Comparison of ENCODE assay signal across 25 cellular contexts in the genomic region with DNA sequence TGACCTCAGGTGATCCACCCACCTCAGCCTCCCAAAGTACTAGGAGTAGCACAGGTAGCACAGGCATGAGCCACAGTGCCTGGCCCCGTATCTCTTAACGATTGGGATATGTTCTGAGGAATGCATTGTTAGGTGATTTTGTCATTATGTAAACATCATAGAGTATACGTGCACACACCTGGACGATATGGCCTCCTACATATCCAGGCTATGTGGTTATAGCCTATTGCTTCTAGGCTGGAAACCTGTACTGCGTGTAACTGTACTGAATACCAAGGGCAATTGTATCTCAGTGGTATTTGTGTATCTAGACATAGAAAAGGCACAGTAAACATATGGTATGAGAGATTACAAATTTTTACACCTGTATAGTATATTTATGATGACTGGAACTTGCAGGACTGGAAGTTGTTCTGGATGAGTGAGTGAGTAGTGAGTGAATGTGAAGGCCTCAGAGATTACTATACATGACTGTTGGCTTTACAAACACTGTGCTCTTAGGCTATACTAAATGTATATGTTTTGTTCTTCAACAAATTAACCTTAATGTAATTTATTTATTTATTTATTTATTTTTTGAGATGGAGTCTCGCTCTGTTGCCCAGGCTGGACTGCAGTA.
DNase-seq lines count a peak whose midpoint lies in the region; ATAC-seq and TF ChIP-seq lines count a peak whose summit lies in the region.
"Had no signal": no experiment of that assay in that cellular context is flagged by ENCODE, and none has a peak within 500 bp of the region (broad histone marks: within the 10 kb centered on the region; RNA-seq: fewer than 3 reads in every experiment).

No MANE protein-coding gene starts in this region.

- peaks cover 41% of the 10 kb centered on the region for H3K4me1 ChIP-seq in PC-3 (ENCODE audit: insufficient read depth, low read length)

- intact Hi-C loops in activated CD4-positive, alpha-beta T cell treated with anti-CD3 and anti-CD28 coated beads for 36 hours (cut with DNase I, micrococcal nuclease) = no loop called here
- intact Hi-C loops in PC-3 (cut with micrococcal nuclease) = loop anchor here (2.0 to 5.0 kb wide), 2 partner anchors 49 to 122 kb away; partner anchors contain the start of gene MBNL1

- no peak overlapping the region for H3K4me3 ChIP-seq in PC-3 (ENCODE audit: low read length)
- H3K4me3 ChIP-seq: body of pancreas, coronary artery, neural progenitor cell, tibial nerve had no signal

- POLR2A ChIA-PET in activated CD4-positive, alpha-beta T cell treated with anti-CD3 and anti-CD28 coated beads for 36 hours (lab: Charles Lee) = no interaction called here
- POLR2A ChIA-PET in PC-3 (lab: Charles Lee; ENCODE audit: unreplicated experiment) = no interaction called here

- H3K9me3 Mint-ChIP-seq in activated CD4-positive, alpha-beta T cell treated with anti-CD3 and anti-CD28 coated beads for 36 hours (ENCODE audit: low read depth) = no peaks in the 10 kb centered on the region
- H3K9me3 Mint-ChIP-seq in stimulated activated naive B cell treated with anti-CD40 and anti-IgM and Interleukin-4, amounts not matched to agents 10 μg/mL and 1 μg/mL and 100 μg/mL, for 72 hours = no peaks in the 10 kb centered on the region
- H3K9me3 Mint-ChIP-seq: activated CD4-positive, alpha-beta T cell treated with anti-CD3 and anti-CD28 coated beads, Interleukin-2, amount 10 ng/mL, durations not matched to agents 7 days and 5 days; H9; IgD-negative memory B cell; mesothelial cell of epicardium; neural progenitor cell had no signal

- no peak overlapping the region for H2AFZ ChIP-seq in PC-3 (ENCODE audit: low read length)
- H2AFZ ChIP-seq: neural progenitor cell had no signal

- no peaks in the 10 kb centered on the region for H3K27me3 Mint-ChIP-seq in activated CD4-positive, alpha-beta T cell treated with anti-CD3 and anti-CD28 coated beads for 36 hours
- no peaks in the 10 kb centered on the region for H3K27me3 Mint-ChIP-seq in stimulated activated naive B cell treated with anti-CD40 and anti-IgM and Interleukin-4, amounts not matched to agents 10 μg/mL and 1 μg/mL and 100 μg/mL, for 72 hours
- H3K27me3 Mint-ChIP-seq: activated CD4-positive, alpha-beta T cell treated with anti-CD3 and anti-CD28 coated beads, Interleukin-2, amount 10 ng/mL, durations not matched to agents 7 days and 5 days; IgD-negative memory B cell had no signal

- no peaks in the 10 kb centered on the region for H3K9me2 ChIP-seq in PC-3 (replicated peaks; ENCODE audit: low read length)

- H3F3A ChIP-seq in PC-3 (ENCODE audit: low read length, unreplicated experiment) = no peaks in the 10 kb centered on the region

- H4K20me1 ChIP-seq in PC-3 (ENCODE audit: low read length) = peaks cover 6% of the 10 kb centered on the region; the same call in 1 of the 2 replicates

- TF ChIP-seq CTCF in PC-3 (conservative IDR thresholded peaks at IDR 0.05; ENCODE audit: low read depth, low read length) = no peak

- peaks cover 68% of the 10 kb centered on the region for H3K4me1 Mint-ChIP-seq in activated CD4-positive, alpha-beta T cell treated with anti-CD3 and anti-CD28 coated beads for 36 hours
- H3K4me1 Mint-ChIP-seq in stimulated activated naive B cell treated with anti-CD40 and anti-IgM and Interleukin-4, amounts not matched to agents 10 μg/mL and 1 μg/mL and 100 μg/mL, for 72 hours = peaks cover 19 to 45% of the 10 kb centered on the region in 2 donors

- peaks cover 24% of the 10 kb centered on the region for H3K36me3 Mint-ChIP-seq in activated CD4-positive, alpha-beta T cell treated with anti-CD3 and anti-CD28 coated beads for 36 hours (ENCODE audit: low read depth)
- H3K36me3 Mint-ChIP-seq in stimulated activated naive B cell treated with anti-CD40 and anti-IgM and Interleukin-4, amounts not matched to agents 10 μg/mL and 1 μg/mL and 100 μg/mL, for 72 hours = peaks cover 9 to 19% of the 10 kb centered on the region in 2 donors
- H3K36me3 Mint-ChIP-seq: IgD-negative memory B cell, mesothelial cell of epicardium had no signal

- BruUV-seq in PC-3 (replicated peaks; lab: Mats Ljungman, UMichigan) = no TSS peak

- no peak for DNase-seq in activated CD4-positive, alpha-beta T cell treated with anti-CD3 and anti-CD28 coated beads for 36 hours
- no peak for DNase-seq in activated CD4-positive, alpha-beta T cell treated with anti-CD3 and anti-CD28 coated beads for 48 hours
- DNase-seq in PC-3 (peak; percentile 89), kidney tubule cell (ENCODE audit: low spot score) (peak; percentile 44), cerebellar nuclear complex (lab: John Stamatoyannopoulos, UW) (no peak), hypothalamus (lab: John Stamatoyannopoulos, UW) (no peak)
- DNase-seq in stimulated activated naive B cell treated with anti-CD40 and anti-IgM and Interleukin-4, amounts not matched to agents 10 μg/mL and 1 μg/mL and 100 μg/mL, for 72 hours = no peak
- no peak for DNase-seq in activated effector memory CD4-positive, alpha-beta T cell treated with anti-CD3 and anti-CD28 coated beads, Interleukin-2, amount 50 U/mL, for 16 hours
- DNase-seq: 8988T; activated CD4-positive, alpha-beta T cell treated with anti-CD3 and anti-CD28 coated beads, Interleukin-2, amount 10 ng/mL, durations not matched to agents 7 days and 5 days; activated CD8-positive, alpha-beta memory T cell treated with anti-CD3 and anti-CD28 coated beads, Interleukin-2, amount 50 U/mL, for 48 hours; activated naive CD4-positive, alpha-beta T cell treated with anti-CD3 and anti-CD28 coated beads, Interleukin-2, amount 50 U/mL, for 16 hours; body of pancreas; DMS 273 treated with DMSO at 0.1 percent for 48 hours; H9; kidney; NCI-H1436 treated with DMSO at 0.1 percent for 48 hours; NCI-H2171; NCI-H526; T-helper 1 cell had no signal

- peak overlapping the region; percentile 92 for H3K27ac ChIP-seq in PC-3 (ENCODE audit: low read length)
- H3K27ac ChIP-seq: neural progenitor cell had no signal

- peak overlapping the region; percentile 33 for H3K27ac Mint-ChIP-seq in activated CD4-positive, alpha-beta T cell treated with anti-CD3 and anti-CD28 coated beads for 36 hours
- peak overlapping the region; percentile 69 for H3K27ac Mint-ChIP-seq in stimulated activated naive B cell treated with anti-CD40 and anti-IgM and Interleukin-4, amounts not matched to agents 10 μg/mL and 1 μg/mL and 100 μg/mL, for 72 hours
- H3K27ac Mint-ChIP-seq: activated CD4-positive, alpha-beta T cell treated with anti-CD3 and anti-CD28 coated beads, Interleukin-2, amount 10 ng/mL, durations not matched to agents 7 days and 5 days; H9; IgD-negative memory B cell; mesothelial cell of epicardium; neural progenitor cell had no signal

- no peak overlapping the region for H3K4me3 Mint-ChIP-seq in activated CD4-positive, alpha-beta T cell treated with anti-CD3 and anti-CD28 coated beads for 36 hours
- H3K4me3 Mint-ChIP-seq in stimulated activated naive B cell treated with anti-CD40 and anti-IgM and Interleukin-4, amounts not matched to agents 10 μg/mL and 1 μg/mL and 100 μg/mL, for 72 hours = no peak overlapping the region
- H3K4me3 Mint-ChIP-seq: activated CD4-positive, alpha-beta T cell treated with anti-CD3 and anti-CD28 coated beads, Interleukin-2, amount 10 ng/mL, durations not matched to agents 7 days and 5 days; H9; IgD-negative memory B cell; mesothelial cell of epicardium; neural progenitor cell had no signal

- H3K4me2 ChIP-seq in PC-3 (ENCODE audit: low read length) = peak overlapping the region; percentile 47
- H3K4me2 ChIP-seq: neural progenitor cell had no signal

- H3K79me2 ChIP-seq in PC-3 (ENCODE audit: low read length) = peaks cover 83% of the 10 kb centered on the region

- no peaks in the 10 kb centered on the region; the same call in 1 of the 2 replicates for H3K36me3 ChIP-seq in PC-3 (ENCODE audit: low read depth, low read length)
- H3K36me3 ChIP-seq: neural progenitor cell, tibial nerve had no signal

- H3K27me3 ChIP-seq in PC-3 (ENCODE audit: low read length) = no peaks in the 10 kb centered on the region
- H3K27me3 ChIP-seq: body of pancreas, neural progenitor cell, tibial nerve had no signal

- CTCF ChIA-PET in activated CD4-positive, alpha-beta T cell treated with anti-CD3 and anti-CD28 coated beads for 36 hours (lab: Charles Lee) = interaction anchor here (0.5 to 1.2 kb wide), 2 partner anchors 11 to 269 kb away, joined by 3 to 5 read pairs; no protein-coding TSS in a partner anchor
- CTCF ChIA-PET in PC-3 (lab: Charles Lee) = interaction anchor here (0.6 kb wide), 1 partner anchor 1271 kb away, joined by 3 read pairs; no protein-coding TSS in a partner anchor

- ATAC-seq in activated CD4-positive, alpha-beta T cell treated with anti-CD3 and anti-CD28 coated beads for 36 hours = no peak
- ATAC-seq in PC-3 = peak; percentile 75
- ATAC-seq in stimulated activated naive B cell treated with anti-CD40 and anti-IgM and Interleukin-4, amounts not matched to agents 10 μg/mL and 1 μg/mL and 100 μg/mL, for 72 hours (replicated peaks) = no peak
- ATAC-seq: body of pancreas had no signal

- peak overlapping the region; percentile 56 for H3K9ac ChIP-seq in PC-3 (ENCODE audit: low read length)
- H3K9ac ChIP-seq: neural progenitor cell had no signal

- no peaks in the 10 kb centered on the region for H3K9me3 ChIP-seq in PC-3 (ENCODE audit: low read length)
- H3K9me3 ChIP-seq: body of pancreas, tibial nerve had no signal

Comparison
In these comparisons a context has a peak if more than half of its experiments do, and no peak if none do; other contexts are left out.
1. DNase-seq: peak in PC-3 (single experiment) and kidney tubule cell (single experiment); none in activated CD4-positive, alpha-beta T cell treated with anti-CD3 and anti-CD28 coated beads for 36 hours (single experiment), activated CD4-positive, alpha-beta T cell treated with anti-CD3 and anti-CD28 coated beads for 48 hours (single experiment), stimulated activated naive B cell treated with anti-CD40 and anti-IgM and Interleukin-4, amounts not matched to agents 10 μg/mL and 1 μg/mL and 100 μg/mL, for 72 hours (single experiment), activated effector memory CD4-positive, alpha-beta T cell treated with anti-CD3 and anti-CD28 coated beads, Interleukin-2, amount 50 U/mL, for 16 hours (single experiment), cerebellar nuclear complex (0 of 2) and hypothalamus (0 of 51).